ENCODE assay signal across 17 cellular contexts in genomic region chr9:78605029-78605930, GRCh38.
DNase-seq lines count a peak whose midpoint lies in the region; FAIRE-seq and TF ChIP-seq lines count a peak whose summit lies in the region.
"Had no signal": no experiment of that assay in that cellular context is flagged by ENCODE, and none has a peak within 500 bp of the region (broad histone marks: within the 10 kb centered on the region; RNA-seq: fewer than 3 reads in every experiment).

No MANE protein-coding gene starts in this region.

- DNase-seq in NCI-H1092 treated with DMSO at 0.1 percent for 48 hours (lab: John Stamatoyannopoulos, UW) (peak; percentile 64), NCI-H1092 (lab: John Stamatoyannopoulos, UW) (no peak), astrocyte (ENCODE audit: low read depth) (peak; percentile 34), islet precursor cell (peak; percentile 85), NCI-H1048 (lab: John Stamatoyannopoulos, UW) (no peak), NCI-H446 treated with DMSO at 0.1 percent for 48 hours (lab: John Stamatoyannopoulos, UW) (no peak), prostate gland (ENCODE audit: low spot score) (no peak)
- DNase-seq: activated CD8-positive, alpha-beta memory T cell treated with anti-CD3 and anti-CD28 coated beads, Interleukin-2, amount 50 U/mL, for 4 hours; KBM-7; naive thymus-derived CD8-positive, alpha-beta T cell; NCI-H187 had no signal

- no peaks in the 10 kb centered on the region for H3K36me3 ChIP-seq in astrocyte (ENCODE audit: insufficient read depth, low read length)
- H3K36me3 ChIP-seq in skeletal muscle satellite cell (ENCODE audit: insufficient read depth, low read length): no peaks in the 10 kb centered on the region
- no peaks in the 10 kb centered on the region for H3K36me3 ChIP-seq in prostate gland

- no peak overlapping the region for H3K4me3 Mint-ChIP-seq in astrocyte (ENCODE audit: unreplicated experiment)
- H3K4me3 Mint-ChIP-seq: naive thymus-derived CD8-positive, alpha-beta T cell had no signal

- no peaks in the 10 kb centered on the region for H3K79me2 ChIP-seq in astrocyte (ENCODE audit: insufficient read depth, low read length)

- H3K27ac Mint-ChIP-seq in astrocyte (ENCODE audit: unreplicated experiment): no peak overlapping the region
- H3K27ac Mint-ChIP-seq: activated naive CD4-positive, alpha-beta T cell treated with anti-CD3 and anti-CD28 coated beads, Interleukin-2, amount 50 U/mL, for 72 hours; naive thymus-derived CD8-positive, alpha-beta T cell had no signal

- peaks cover 2% of the 10 kb centered on the region for H3K36me3 Mint-ChIP-seq in astrocyte (ENCODE audit: low read depth, unreplicated experiment)
- H3K36me3 Mint-ChIP-seq: activated naive CD4-positive, alpha-beta T cell treated with anti-CD3 and anti-CD28 coated beads, Interleukin-2, amount 50 U/mL, for 72 hours; naive thymus-derived CD8-positive, alpha-beta T cell had no signal

- H3K4me3 ChIP-seq in astrocyte (ENCODE audit: insufficient read depth, low read depth, low read length) (no peak overlapping the region), skeletal muscle satellite cell (ENCODE audit: low read length) (no peak overlapping the region), prostate gland (no peak overlapping the region)

- no peak for TF ChIP-seq POLR2A in prostate gland (IDR thresholded peaks at IDR 0.05)

- H3K27me3 ChIP-seq in astrocyte (ENCODE audit: insufficient read depth, low read length) (no peaks in the 10 kb centered on the region), skeletal muscle satellite cell (ENCODE audit: control insufficient read depth, insufficient read depth, low read length) (no peaks in the 10 kb centered on the region), prostate gland (replicated peaks; ENCODE audit: insufficient read depth) (no peaks in the 10 kb centered on the region)

- H3K27ac ChIP-seq in astrocyte (ENCODE audit: low read depth, low read length): no peak overlapping the region
- no peak overlapping the region for H3K27ac ChIP-seq in prostate gland
- H3K27ac ChIP-seq: 22Rv1, VCaP had no signal

- peak overlapping the region; percentile 70 for H2AFZ ChIP-seq in astrocyte (ENCODE audit: low read depth, low read length)

- TF ChIP-seq CTCF in astrocyte (IDR thresholded peaks at IDR 0.05; ENCODE audit: insufficient read depth, low read depth, low read length): no peak
- TF ChIP-seq CTCF in prostate gland (IDR thresholded peaks at IDR 0.05): no peak

- intact Hi-C loops in prostate gland (cut with DNase I): loop anchor here (10.0 kb wide), 1 partner anchor 160 kb away; no protein-coding TSS in a partner anchor

- no peaks in the 10 kb centered on the region for H4K20me1 ChIP-seq in astrocyte (ENCODE audit: insufficient read depth, low read length)

- H3K9ac ChIP-seq in astrocyte (ENCODE audit: low read length) (no peak overlapping the region), skeletal muscle satellite cell (ENCODE audit: low read depth, low read length) (peak overlapping the region; percentile 12)

- H3K9me3 ChIP-seq in astrocyte (ENCODE audit: insufficient read depth, low read depth, low read length): no peaks in the 10 kb centered on the region
- no peaks in the 10 kb centered on the region for H3K9me3 ChIP-seq in skeletal muscle satellite cell (replicated peaks; ENCODE audit: low read length)
- H3K9me3 ChIP-seq in prostate gland: no peaks in the 10 kb centered on the region

- H3K4me2 ChIP-seq in astrocyte (ENCODE audit: low read length): peak overlapping the region; percentile 42
- peak overlapping the region; percentile 15 for H3K4me2 ChIP-seq in skeletal muscle satellite cell (ENCODE audit: low read length)

- no peak for FAIRE-seq in astrocyte (lab: Jason Lieb, UNC)
- FAIRE-seq: G401.6, H54 had no signal

- peaks cover 5% of the 10 kb centered on the region for H3K4me1 Mint-ChIP-seq in astrocyte (ENCODE audit: low read depth, unreplicated experiment)
- H3K4me1 Mint-ChIP-seq: naive thymus-derived CD8-positive, alpha-beta T cell had no signal

- H3K9me3 Mint-ChIP-seq in astrocyte (ENCODE audit: unreplicated experiment): no peaks in the 10 kb centered on the region

- WGBS in prostate gland: 41% methylated on average over 17 of the region's 17 CpGs

- H3K4me1 ChIP-seq in astrocyte (ENCODE audit: insufficient read depth, low read length): peaks cover 12% of the 10 kb centered on the region
- peaks cover 18% of the 10 kb centered on the region for H3K4me1 ChIP-seq in skeletal muscle satellite cell (ENCODE audit: control insufficient read depth, insufficient read depth, low read length)
- H3K4me1 ChIP-seq in prostate gland (replicated peaks): no peaks in the 10 kb centered on the region

- no peaks in the 10 kb centered on the region for H3K27me3 Mint-ChIP-seq in astrocyte (ENCODE audit: low read depth, unreplicated experiment)

Comparison
In these comparisons a context has a peak if more than half of its experiments do, and no peak if none do; other contexts are left out.
1. DNase-seq: peak in NCI-H1092 treated with DMSO at 0.1 percent for 48 hours (single experiment), astrocyte (single experiment) and islet precursor cell (single experiment); none in NCI-H1092 (single experiment), NCI-H1048 (single experiment), NCI-H446 treated with DMSO at 0.1 percent for 48 hours (single experiment) and prostate gland (single experiment).